1 cellular context compared by ENCODE assay signal in genomic region chr4:6687947-6688878, GRCh38.
TF ChIP-seq lines count a peak whose summit lies in the region.

No MANE protein-coding gene starts in this region.

TF ChIP-seq in H1, 55 proteins besides CTCF, POLR2A, EP300 and RAD21:
- no peak for TF ChIP-seq ASH2L (IDR thresholded peaks at IDR 0.05; ENCODE audit: low read length)
- TF ChIP-seq HDAC2 (IDR thresholded peaks at IDR 0.05; ENCODE audit: borderline replicate concordance in 1 of 2, low read depth in 2 of 2, low read length in 2 of 2), result no peak
